33 cellular contexts compared by ENCODE assay signal in the genomic region with DNA sequence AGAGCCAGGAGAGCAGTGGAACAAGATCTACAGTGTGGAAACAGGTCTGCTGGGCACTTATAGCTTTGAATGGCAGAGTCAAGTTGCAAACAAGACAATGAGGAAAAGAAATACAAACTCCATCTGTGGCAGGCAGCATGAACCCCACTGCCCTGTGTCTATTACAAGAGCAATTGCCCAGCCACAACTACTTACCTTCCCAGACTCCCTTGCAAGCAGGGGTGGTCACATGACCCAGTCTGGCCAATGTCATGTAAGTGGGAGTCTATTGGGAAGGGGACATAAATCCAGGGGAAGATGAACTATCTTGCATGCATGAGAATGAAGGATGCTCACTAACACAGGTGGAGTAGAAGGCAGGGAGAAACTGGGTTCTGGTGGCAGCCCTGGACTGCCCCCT. TPM values are rescaled to one million over a fixed set of nuclear protein-coding genes. Genes with fewer than 3 reads are reported as not detected.
"Had no signal": no experiment of that assay in that cellular context is flagged by ENCODE, and none has a peak within 500 bp of the region (broad histone marks: within the 10 kb centered on the region; RNA-seq: fewer than 3 reads in every experiment).

No MANE protein-coding gene starts in this region.

- H3K4me1 Mint-ChIP-seq: naive thymus-derived CD4-positive, alpha-beta T cell; stimulated activated naive B cell treated with anti-CD40 and anti-IgM and Interleukin-4, amounts not matched to agents 10 μg/mL and 1 μg/mL and 100 μg/mL, for 72 hours had no signal

- H3K27ac Mint-ChIP-seq: memory B cell; naive thymus-derived CD4-positive, alpha-beta T cell; natural killer cell treated with Interleukin-12 subunit alpha and Interleukin-12 subunit beta and Interleukin-15 and Interleukin-18, amount 100 ng/mL, for 72 hours; progenitor cell of endocrine pancreas; stimulated activated naive B cell treated with anti-CD40 and anti-IgM and Interleukin-4, amounts not matched to agents 10 μg/mL and 1 μg/mL and 100 μg/mL, for 72 hours had no signal

- H3K9me3 ChIP-seq: left ventricle myocardium inferior, mucosa of descending colon, ovary, right atrium auricular region, right lobe of liver, thyroid gland, transverse colon, upper lobe of left lung, vagina had no signal

- H3K9me3 Mint-ChIP-seq: natural killer cell treated with Interleukin-12 subunit alpha and Interleukin-12 subunit beta and Interleukin-15 and Interleukin-18, amount 100 ng/mL, for 72 hours had no signal

- H3K27ac ChIP-seq: left ventricle myocardium inferior, ovary, right atrium auricular region, right lobe of liver, thyroid gland, transverse colon, upper lobe of left lung, vagina had no signal

- DNase-seq: islet precursor cell; left ventricle myocardium inferior; midbrain; mucosa of descending colon; naive thymus-derived CD4-positive, alpha-beta T cell; ovary; right lobe of liver; stimulated activated CD4-positive, alpha-beta T cell treated with anti-CD3 and anti-CD28 coated beads, Interleukin-1b, Interleukin-23, amount 100 ng/mL, for 48 hours; stimulated activated CD4-positive, alpha-beta T cell treated with anti-CD3 and anti-CD28 coated beads, Interleukin-2, amount 100 ng/mL, for 48 hours; stimulated activated naive B cell treated with anti-CD40 and anti-IgM and Interleukin-4, amounts not matched to agents 10 μg/mL and 1 μg/mL and 100 μg/mL, for 72 hours; stimulated activated naive CD8-positive, alpha-beta T cell treated with anti-CD3 and anti-CD28 coated beads, Interleukin-15, Interleukin-2, amounts not matched to agents 100 U/mL and 50 U/mL, for 24 hours; thyroid gland; transverse colon; upper lobe of left lung had no signal

- H3K36me3 ChIP-seq: left ventricle myocardium inferior, ovary, right atrium auricular region, right lobe of liver, thyroid gland, transverse colon, upper lobe of left lung, vagina had no signal

- H3K27me3 ChIP-seq: ovary, right atrium auricular region, right lobe of liver, thyroid gland, transverse colon, upper lobe of left lung, vagina had no signal

- H3K4me3 ChIP-seq: left ventricle myocardium inferior, mucosa of descending colon, ovary, right atrium auricular region, right lobe of liver, smooth muscle cell, thyroid gland, transverse colon, upper lobe of left lung, vagina had no signal

- H3K4me1 ChIP-seq: left ventricle myocardium inferior, right atrium auricular region, right lobe of liver, transverse colon, upper lobe of left lung, vagina had no signal

- H3K36me3 Mint-ChIP-seq: memory B cell; natural killer cell treated with Interleukin-12 subunit alpha and Interleukin-12 subunit beta and Interleukin-15 and Interleukin-18, amount 100 ng/mL, for 72 hours had no signal

- ATAC-seq: mucosa of descending colon; naive thymus-derived CD4-positive, alpha-beta T cell; right lobe of liver; stimulated activated naive B cell treated with anti-CD40 and anti-IgM and Interleukin-4, amounts not matched to agents 10 μg/mL and 1 μg/mL and 100 μg/mL, for 72 hours; stimulated activated naive CD8-positive, alpha-beta T cell treated with anti-CD3 and anti-CD28 coated beads, Interleukin-15, Interleukin-2, amounts not matched to agents 100 U/mL and 50 U/mL, for 24 hours had no signal

- H3K4me3 Mint-ChIP-seq: memory B cell; naive thymus-derived CD4-positive, alpha-beta T cell; natural killer cell treated with Interleukin-12 subunit alpha and Interleukin-12 subunit beta and Interleukin-15 and Interleukin-18, amount 100 ng/mL, for 72 hours; stimulated activated naive B cell treated with anti-CD40 and anti-IgM and Interleukin-4, amounts not matched to agents 10 μg/mL and 1 μg/mL and 100 μg/mL, for 72 hours had no signal

RNA-seq across cellular contexts. Expression of a gene that starts 44.1 kb away (rescaled TPM):
- total RNA-seq: kidney epithelial cell; left ventricle myocardium inferior; lower leg skin; lung microvascular endothelial cell; mesenteric fat pad; mucosa of descending colon; myocyte; naive thymus-derived CD4-positive, alpha-beta T cell; natural killer cell treated with Interleukin-12 subunit alpha and Interleukin-12 subunit beta and Interleukin-15 and Interleukin-18, amount 100 ng/mL, for 72 hours; omental fat pad; ovary; progenitor cell of endocrine pancreas; pulmonary artery endothelial cell; renal cortical epithelial cell; right atrium auricular region; right lobe of liver; skeletal muscle tissue; smooth muscle cell; subcutaneous adipose tissue; temporal lobe; thyroid gland; transverse colon; upper lobe of left lung; urinary bladder; vagina had no signal
- polyA plus RNA-seq: naive thymus-derived CD4-positive, alpha-beta T cell; neural cell; urinary bladder had no signal

RNA-seq across cellular contexts. Expression of a gene that starts 58.4 kb away (rescaled TPM):
- total RNA-seq: lower leg skin; myocyte; naive thymus-derived CD4-positive, alpha-beta T cell; natural killer cell treated with Interleukin-12 subunit alpha and Interleukin-12 subunit beta and Interleukin-15 and Interleukin-18, amount 100 ng/mL, for 72 hours; progenitor cell of endocrine pancreas; renal cortical epithelial cell; smooth muscle cell had no signal
- polyA plus RNA-seq: naive thymus-derived CD4-positive, alpha-beta T cell; neural cell; smooth muscle cell had no signal
